Comparison of ENCODE assay signal across 2 cellular contexts in genomic region chr10:5587151-5588079, GRCh38.
TF ChIP-seq lines count a peak whose summit lies in the region.

No MANE protein-coding gene starts in this region.

TF ChIP-seq in GM23338, 12 proteins besides CTCF, POLR2A, EP300 and RAD21:
- TF ChIP-seq ETS1 (IDR thresholded peaks at IDR 0.05), result no peak
- no peak for TF ChIP-seq ZNF114 (CRISPR knock-in tag; IDR thresholded peaks at IDR 0.05)
- no peak for TF ChIP-seq ZNF331 (CRISPR knock-in tag; IDR thresholded peaks at IDR 0.05; ENCODE audit: low read depth)
- no peak for TF ChIP-seq REST (IDR thresholded peaks at IDR 0.05; ENCODE audit: unreplicated experiment)

TF ChIP-seq in H1, 55 proteins besides CTCF, POLR2A, EP300 and RAD21 (continued from another document):
- TF ChIP-seq CHD7 (IDR thresholded peaks at IDR 0.05; ENCODE audit: insufficient replicate concordance, low read length) (no peak), CHD1 (IDR thresholded peaks at IDR 0.05; ENCODE audit: low read depth, low read length) (no peak), GABPA (IDR thresholded peaks at IDR 0.05; ENCODE audit: borderline replicate concordance, insufficient read depth, low read length) (no peak), ASH2L (IDR thresholded peaks at IDR 0.05; ENCODE audit: low read length) (no peak), KDM1A (IDR thresholded peaks at IDR 0.05; ENCODE audit: borderline replicate concordance, low read length) (no peak), RBBP5 (IDR thresholded peaks at IDR 0.05; ENCODE audit: borderline replicate concordance, low read depth, low read length) (no peak), SRF (IDR thresholded peaks at IDR 0.05; ENCODE audit: low read depth, low read length) (no peak), MAX (IDR thresholded peaks at IDR 0.05) (no peak), RNF2 (IDR thresholded peaks at IDR 0.05; ENCODE audit: borderline replicate concordance, low read depth, low read length, missing control alignments, poor library complexity, severe bottlenecking) (no peak), JUND (IDR thresholded peaks at IDR 0.05; ENCODE audit: low read length) (no peak), FOSL1 (IDR thresholded peaks at IDR 0.05; ENCODE audit: insufficient read depth, low read depth, low read length) (no peak), KDM5A (IDR thresholded peaks at IDR 0.05; ENCODE audit: low read length) (no peak), GTF2F1 (IDR thresholded peaks at IDR 0.05; ENCODE audit: borderline replicate concordance, low read depth, low read length) (no peak), CBX5 (IDR thresholded peaks at IDR 0.05; ENCODE audit: low read depth, low read length) (no peak), SIRT6 (IDR thresholded peaks at IDR 0.05; ENCODE audit: low read length) (no peak), TBP (IDR thresholded peaks at IDR 0.05; ENCODE audit: low read depth, low read length) (no peak), PHF8 (conservative IDR thresholded peaks at IDR 0.05; ENCODE audit: low read depth, low read length) (no peak), SIX5 (IDR thresholded peaks at IDR 0.05; ENCODE audit: low read depth, low read length) (no peak)
